Comparison of ENCODE assay signal across 8 cellular contexts in the genomic region with DNA sequence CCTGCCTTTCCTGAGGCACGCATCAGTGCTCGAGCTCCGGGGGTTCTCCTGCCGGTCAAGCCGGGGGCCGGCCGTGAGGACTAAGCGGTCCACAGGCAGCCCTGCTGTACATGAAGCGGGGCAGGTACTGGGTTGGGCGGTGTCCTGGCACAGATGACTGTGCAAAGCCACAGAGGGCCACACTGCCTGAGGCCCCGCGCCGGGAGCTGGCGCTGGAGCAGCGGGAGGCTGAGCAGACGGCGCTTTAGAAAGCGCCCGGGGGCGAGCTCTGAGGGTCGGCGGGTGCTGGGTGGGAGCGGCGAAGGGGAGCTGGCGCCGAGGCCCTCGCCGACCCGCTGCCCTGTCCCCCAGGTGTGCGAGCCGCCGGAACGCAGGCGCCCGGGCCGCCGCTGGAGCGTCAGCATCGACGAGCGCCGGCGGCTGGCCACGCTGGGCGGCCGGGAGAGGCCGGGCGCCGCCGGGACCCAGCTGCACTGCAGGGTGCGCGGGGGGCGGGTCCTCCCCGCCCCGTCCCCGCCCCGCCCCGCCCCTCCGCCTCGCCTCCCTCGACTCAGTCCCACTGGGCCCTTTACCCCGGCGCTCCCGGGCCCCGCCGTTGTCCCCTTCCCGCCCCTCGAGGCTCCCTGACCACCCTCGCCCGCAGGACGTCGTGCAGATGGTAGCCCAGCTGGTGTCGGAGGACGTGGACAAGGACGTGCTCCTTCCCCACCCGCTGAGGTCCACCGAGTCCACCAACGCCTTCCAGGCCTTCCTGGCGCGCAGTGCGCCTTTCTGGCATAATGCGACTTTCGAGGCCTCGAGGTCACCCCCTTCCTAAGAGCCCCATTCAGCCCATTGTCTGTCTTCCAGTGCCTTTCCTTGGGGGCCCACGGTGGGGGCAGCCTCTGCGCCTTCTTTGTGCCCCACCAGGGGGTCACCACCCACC. TPM values are rescaled to one million over a fixed set of nuclear protein-coding genes. Genes with fewer than 3 reads are reported as not detected.
DNase-seq lines count a peak whose midpoint lies in the region; ATAC-seq and TF ChIP-seq lines count a peak whose summit lies in the region.

No MANE protein-coding gene starts in this region.

- ATAC-seq in effector memory CD8-positive, alpha-beta T cell (replicated peaks) = peak; percentile 32
- ATAC-seq in GM21381 (IDR thresholded peaks at IDR 0.05; ENCODE audit: unreplicated experiment) = no peak

- H3K27ac Mint-ChIP-seq in activated naive CD4-positive, alpha-beta T cell treated with anti-CD3 and anti-CD28 coated beads, Interleukin-2, amount 10 ng/mL, durations not matched to agents 7 days and 5 days = no peak overlapping the region
- no peak overlapping the region for H3K27ac Mint-ChIP-seq in effector memory CD8-positive, alpha-beta T cell
- no peak overlapping the region for H3K27ac Mint-ChIP-seq in mesothelial cell of epicardium

- peaks cover 82% of the 10 kb centered on the region for H3K27me3 Mint-ChIP-seq in activated naive CD4-positive, alpha-beta T cell treated with anti-CD3 and anti-CD28 coated beads, Interleukin-2, amount 10 ng/mL, durations not matched to agents 7 days and 5 days
- H3K27me3 Mint-ChIP-seq in effector memory CD8-positive, alpha-beta T cell = peaks cover 37 to 54% of the 10 kb centered on the region in 2 donors
- H3K27me3 Mint-ChIP-seq in mesothelial cell of epicardium (ENCODE audit: low read depth) = peaks cover 49% of the 10 kb centered on the region

- H3K4me3 Mint-ChIP-seq in activated naive CD4-positive, alpha-beta T cell treated with anti-CD3 and anti-CD28 coated beads, Interleukin-2, amount 10 ng/mL, durations not matched to agents 7 days and 5 days = no peak overlapping the region
- peak overlapping the region; percentile 25 to 55 for H3K4me3 Mint-ChIP-seq in effector memory CD8-positive, alpha-beta T cell
- peak overlapping the region; percentile 56 for H3K4me3 Mint-ChIP-seq in mesothelial cell of epicardium

- CTCF ChIA-PET in activated naive CD4-positive, alpha-beta T cell treated with anti-CD3 and anti-CD28 coated beads, Interleukin-2, amount 10 ng/mL, durations not matched to agents 7 days and 5 days (lab: Charles Lee) = interaction anchor here (0.9 kb wide), 1 partner anchor 242 kb away, joined by 3 read pairs; no protein-coding TSS in a partner anchor

- no peak for TF ChIP-seq CTCF in mesothelial cell of epicardium (IDR thresholded peaks at IDR 0.05; ENCODE audit: unreplicated experiment)

- DNase-seq in activated naive CD4-positive, alpha-beta T cell treated with anti-CD3 and anti-CD28 coated beads, Interleukin-2, amount 10 ng/mL, durations not matched to agents 7 days and 5 days = peak; percentile 46
- no peak for DNase-seq in activated naive CD4-positive, alpha-beta T cell treated with Interleukin-2 at 50 U/mL for 16 hours
- DNase-seq in RPMI7951 (ENCODE audit: low read depth) = peak; percentile 46
- no peak for DNase-seq in effector memory CD8-positive, alpha-beta T cell
- DNase-seq in mesothelial cell of epicardium (ENCODE audit: low spot score in 2 of 2, unreplicated experiment in 2 of 2) = no peak
- DNase-seq in NCI-H2196 treated with DMSO at 0.1 percent for 48 hours (lab: John Stamatoyannopoulos, UW; ENCODE audit: unreplicated experiment) = no peak
- DNase-seq in SIG-M5 treated with dmso at 0.1 percent for 504 hours (lab: John Stamatoyannopoulos, UW; ENCODE audit: unreplicated experiment) = no peak

- H3K4me1 Mint-ChIP-seq in activated naive CD4-positive, alpha-beta T cell treated with anti-CD3 and anti-CD28 coated beads, Interleukin-2, amount 10 ng/mL, durations not matched to agents 7 days and 5 days = peaks cover 16% of the 10 kb centered on the region
- H3K4me1 Mint-ChIP-seq in effector memory CD8-positive, alpha-beta T cell (ENCODE audit: low read depth in 2 of 2) = peaks cover 3 to 8% of the 10 kb centered on the region in 2 donors
- peaks cover 4% of the 10 kb centered on the region for H3K4me1 Mint-ChIP-seq in mesothelial cell of epicardium

- no peaks in the 10 kb centered on the region for H3K9me3 Mint-ChIP-seq in activated naive CD4-positive, alpha-beta T cell treated with anti-CD3 and anti-CD28 coated beads, Interleukin-2, amount 10 ng/mL, durations not matched to agents 7 days and 5 days
- no peaks in the 10 kb centered on the region for H3K9me3 Mint-ChIP-seq in effector memory CD8-positive, alpha-beta T cell
- H3K9me3 Mint-ChIP-seq in mesothelial cell of epicardium = peaks cover 4% of the 10 kb centered on the region

- H3K36me3 Mint-ChIP-seq in activated naive CD4-positive, alpha-beta T cell treated with anti-CD3 and anti-CD28 coated beads, Interleukin-2, amount 10 ng/mL, durations not matched to agents 7 days and 5 days = no peaks in the 10 kb centered on the region
- H3K36me3 Mint-ChIP-seq in effector memory CD8-positive, alpha-beta T cell (ENCODE audit: insufficient read depth) = no peaks in the 10 kb centered on the region
- H3K36me3 Mint-ChIP-seq in mesothelial cell of epicardium = peaks cover 4% of the 10 kb centered on the region

RNA-seq across cellular contexts. Expression of gene MTA1, which starts 8.3 kb away (rescaled TPM):
- total RNA-seq in RPMI7951 (2014; rRNA removed; shearing (Covaris generic)) = 15.3 and 18.4 TPM in 2 replicates
- 256 to 261 TPM (median 259 TPM) in 3 replicates for total RNA-seq in mesothelial cell of epicardium

RNA-seq across cellular contexts. Expression of gene TEX22, which starts 12.9 kb away (rescaled TPM):
- not detected in 2 replicates for total RNA-seq in RPMI7951 (2014; rRNA removed; shearing (Covaris generic))
- total RNA-seq in mesothelial cell of epicardium = 3.5 to 4.8 TPM (median 4.5 TPM) in 3 replicates

Comparison
In these comparisons a context has a peak if more than half of its experiments do, and no peak if none do; other contexts are left out.
1. DNase-seq: peak in activated naive CD4-positive, alpha-beta T cell treated with anti-CD3 and anti-CD28 coated beads, Interleukin-2, amount 10 ng/mL, durations not matched to agents 7 days and 5 days (single experiment) and RPMI7951 (single experiment); none in activated naive CD4-positive, alpha-beta T cell treated with Interleukin-2 at 50 U/mL for 16 hours (single experiment), effector memory CD8-positive, alpha-beta T cell (0 of 3), mesothelial cell of epicardium (0 of 2), NCI-H2196 treated with DMSO at 0.1 percent for 48 hours (single experiment) and SIG-M5 treated with dmso at 0.1 percent for 504 hours (single experiment).
2. RNA of gene MTA1, which starts 8.3 kb away (total RNA-seq): 256 to 261 TPM in mesothelial cell of epicardium; 15.3 to 18.4 TPM in RPMI7951; every median in the first group is over 10 times any median in the second.